ENCODE assay signal across 1 cellular context in genomic region chr19:39390759-39391592, GRCh38.
A peak's percentile ranks its signal among the peaks of the same experiment; 100 is the strongest.
TF ChIP-seq lines count a peak whose summit lies in the region.

Gene MED29, plus strand, starts transcription at chr19:39391378. Its CDS starts 45 bp downstream, at chr19:39391423.
Gene PAF1, minus strand, starts transcription at chr19:39391106. Its CDS starts 242 bp downstream, at chr19:39390864.

TF ChIP-seq in K562, 482 proteins besides CTCF, POLR2A, EP300 and RAD21 (continued from another document and continues in another):
- no peak for TF ChIP-seq ARID3A (IDR thresholded peaks at IDR 0.05; ENCODE audit: borderline replicate concordance, low read depth, low read length)
- TF ChIP-seq ZNF586 (CRISPR knock-in tag; conservative IDR thresholded peaks at IDR 0.05), result no peak
- TF ChIP-seq SNRNP70 (optimal IDR thresholded peaks at IDR 0.05; ENCODE audit: low read depth, low read length), result no peak
- no peak for TF ChIP-seq POLR3A (IDR thresholded peaks at IDR 0.05; ENCODE audit: borderline replicate concordance, extremely low read depth, insufficient read depth, insufficient read length)
- TF ChIP-seq ZNF274 (IDR thresholded peaks at IDR 0.05; ENCODE audit: borderline replicate concordance, low read depth, low read length), result no peak
- TF ChIP-seq KAT8 (IDR thresholded peaks at IDR 0.05; ENCODE audit: low read depth), result no peak
- TF ChIP-seq PRDM10 (IDR thresholded peaks at IDR 0.05; ENCODE audit: partially characterized antibody), result peak; percentile 40
- no peak for TF ChIP-seq KLF16 (IDR thresholded peaks at IDR 0.05)
- TF ChIP-seq ZNF347 (CRISPR knock-in tag; IDR thresholded peaks at IDR 0.05; ENCODE audit: low read depth), result no peak
- TF ChIP-seq TARDBP (IDR thresholded peaks at IDR 0.05), result peak; percentile 87; the same call in 1 of the 2 replicates
- no peak for TF ChIP-seq ZNF280B (CRISPR knock-in tag; IDR thresholded peaks at IDR 0.05)
- TF ChIP-seq FOXM1 (IDR thresholded peaks at IDR 0.05; ENCODE audit: low read depth), result no peak
- 0 out of 2 replicates have a peak, but pooled peaks have one; percentile 33 for TF ChIP-seq FOXM1 (CRISPR knock-in tag; IDR thresholded peaks at IDR 0.05; ENCODE audit: low read depth)
- TF ChIP-seq ZNF318 (IDR thresholded peaks at IDR 0.05; ENCODE audit: borderline replicate concordance in 1 of 2, low read depth in 1 of 2), result no peak
- peak; percentile 85 for TF ChIP-seq POLR2B (IDR thresholded peaks at IDR 0.05; ENCODE audit: low read depth, partially characterized antibody)
- TF ChIP-seq ZBED1 (IDR thresholded peaks at IDR 0.05), result no peak
- TF ChIP-seq RBM17 (IDR thresholded peaks at IDR 0.05; ENCODE audit: borderline replicate concordance, low read depth, low read length), result no peak
- TF ChIP-seq ARID4B (CRISPR knock-in tag; IDR thresholded peaks at IDR 0.05), result 0 out of 2 replicates have a peak, but pooled peaks have one; percentile 82
- no peak for TF ChIP-seq ZNF655 (CRISPR knock-in tag; IDR thresholded peaks at IDR 0.05)
- no peak for TF ChIP-seq SLC30A9 (CRISPR knock-in tag; IDR thresholded peaks at IDR 0.05)
- TF ChIP-seq ZNF707 (CRISPR knock-in tag; conservative IDR thresholded peaks at IDR 0.05), result no peak
- TF ChIP-seq ESRRA (IDR thresholded peaks at IDR 0.05; ENCODE audit: borderline replicate concordance, low read depth), result peak; percentile 65
- peak; percentile 67; the same call in 1 of the 2 replicates for TF ChIP-seq SREBF1 (IDR thresholded peaks at IDR 0.05; ENCODE audit: borderline replicate concordance, low read depth, low read length)
- TF ChIP-seq PML (IDR thresholded peaks at IDR 0.05; ENCODE audit: low read length), result peak; percentile 67
- peak; percentile 93 for TF ChIP-seq ASH1L (IDR thresholded peaks at IDR 0.05; ENCODE audit: borderline replicate concordance, low read depth, partially characterized antibody)
- TF ChIP-seq NR4A1 (CRISPR knock-in tag; IDR thresholded peaks at IDR 0.05), result no peak
- TF ChIP-seq NR4A1 (tag; IDR thresholded peaks at IDR 0.05), result 0 out of 2 replicates have a peak, but pooled peaks have one; percentile 59
- TF ChIP-seq USF2 (CRISPR knock-in tag; IDR thresholded peaks at IDR 0.05), result no peak
- TF ChIP-seq RHOXF2B (CRISPR knock-in tag; conservative IDR thresholded peaks at IDR 0.05), result 0 out of 2 replicates have a peak, but pooled peaks have one; percentile 18
- no peak for TF ChIP-seq ZNF384 (IDR thresholded peaks at IDR 0.05; ENCODE audit: low read depth, low read length)
- TF ChIP-seq GTF2B (IDR thresholded peaks at IDR 0.05; ENCODE audit: extremely low read depth, insufficient read length), result no peak
- no peak; the same call in 1 of the 2 replicates for TF ChIP-seq ZNF766 (CRISPR knock-in tag; conservative IDR thresholded peaks at IDR 0.05)
- no peak for TF ChIP-seq CHD1 (IDR thresholded peaks at IDR 0.05; ENCODE audit: low read length)
- peak in 1 of 2 experiments; percentile 71; a peak in 1 of 4 replicates for TF ChIP-seq FOXK2 (conservative IDR thresholded peaks at IDR 0.05 in 1 of 2, IDR thresholded peaks at IDR 0.05 in 1 of 2; ENCODE audit: low read depth in 2 of 2)
